ENCODE assay signal across 9 cellular contexts in genomic region chr4:4542824-4543485, GRCh38. TPM values are rescaled to one million over a fixed set of nuclear protein-coding genes. Genes with fewer than 3 reads are reported as not detected.
DNase-seq lines count a peak whose midpoint lies in the region; ATAC-seq and TF ChIP-seq lines count a peak whose summit lies in the region.
"Had no signal": no experiment of that assay in that cellular context is flagged by ENCODE, and none has a peak within 500 bp of the region (broad histone marks: within the 10 kb centered on the region; RNA-seq: fewer than 3 reads in every experiment).

No MANE protein-coding gene starts in this region.

- H3K4me3 Mint-ChIP-seq in stimulated activated memory B cell treated with anti-CD40 and anti-IgM and Interleukin-4, amounts not matched to agents 10 μg/mL and 1 μg/mL and 100 μg/mL, for 72 hours: peak overlapping the region; percentile 90

- DNase-seq in NCI-H748 (lab: John Stamatoyannopoulos, UW; ENCODE audit: unreplicated experiment): peak; percentile 6
- no peak for DNase-seq in NCI-H748 treated with DMSO at 0.1 percent for 48 hours (lab: John Stamatoyannopoulos, UW)
- DNase-seq in SJSA1 (ENCODE audit: low read depth in 1 of 2, low spot score in 2 of 2): no peak
- peak; percentile 18 to 62 for DNase-seq in foreskin fibroblast
- DNase-seq in ureter (ENCODE audit: low spot score): no peak
- DNase-seq: GF-D8 had no signal

- H3K27me3 Mint-ChIP-seq in stimulated activated memory B cell treated with anti-CD40 and anti-IgM and Interleukin-4, amounts not matched to agents 10 μg/mL and 1 μg/mL and 100 μg/mL, for 72 hours: no peaks in the 10 kb centered on the region

- H3K27ac ChIP-seq in SJSA1: no peak overlapping the region

- peaks cover 39% of the 10 kb centered on the region for H3K4me1 Mint-ChIP-seq in stimulated activated memory B cell treated with anti-CD40 and anti-IgM and Interleukin-4, amounts not matched to agents 10 μg/mL and 1 μg/mL and 100 μg/mL, for 72 hours

- H3K36me3 Mint-ChIP-seq in stimulated activated memory B cell treated with anti-CD40 and anti-IgM and Interleukin-4, amounts not matched to agents 10 μg/mL and 1 μg/mL and 100 μg/mL, for 72 hours: peaks cover 21% of the 10 kb centered on the region

- ATAC-seq in stimulated activated memory B cell treated with anti-CD40 and anti-IgM and Interleukin-4, amounts not matched to agents 10 μg/mL and 1 μg/mL and 100 μg/mL, for 72 hours: no peak
- ATAC-seq in GM21825 (IDR thresholded peaks at IDR 0.05; ENCODE audit: unreplicated experiment) (no peak), GM18519 (IDR thresholded peaks at IDR 0.05; ENCODE audit: low FRiP score, unreplicated experiment) (no peak)

- peak overlapping the region; percentile 92 for H3K27ac Mint-ChIP-seq in stimulated activated memory B cell treated with anti-CD40 and anti-IgM and Interleukin-4, amounts not matched to agents 10 μg/mL and 1 μg/mL and 100 μg/mL, for 72 hours

- H3K9me3 Mint-ChIP-seq in stimulated activated memory B cell treated with anti-CD40 and anti-IgM and Interleukin-4, amounts not matched to agents 10 μg/mL and 1 μg/mL and 100 μg/mL, for 72 hours: no peaks in the 10 kb centered on the region

- H3K9me3 ChIP-seq in SJSA1 (replicated peaks): no peaks in the 10 kb centered on the region

- peaks cover 7% of the 10 kb centered on the region for H3K36me3 ChIP-seq in SJSA1

- TF ChIP-seq CTCF in foreskin fibroblast (IDR thresholded peaks at IDR 0.05; ENCODE audit: low read depth, low read length): no peak

- H3K4me3 ChIP-seq in SJSA1 (peak overlapping the region; percentile 94), foreskin fibroblast (ENCODE audit: low read depth in 1 of 2, low read length in 2 of 2) (peak overlapping the region; percentile 86 to 99)

- peaks cover 17% of the 10 kb centered on the region for H3K4me1 ChIP-seq in SJSA1 (replicated peaks)

- no peaks in the 10 kb centered on the region for H3K27me3 ChIP-seq in SJSA1 (replicated peaks)

RNA-seq across cellular contexts. Expression of gene STX18, which starts 1.1 kb away (rescaled TPM):
- total RNA-seq in SJSA1 (2014; rRNA removed; shearing (Covaris generic)): 42.5 and 71.4 TPM in 2 replicates
- total RNA-seq in ureter: 34.6 TPM

Comparison
In these comparisons a context has a peak if more than half of its experiments do, and no peak if none do; other contexts are left out.
1. DNase-seq: peak in NCI-H748 (single experiment) and foreskin fibroblast (2 of 2); none in NCI-H748 treated with DMSO at 0.1 percent for 48 hours (single experiment), SJSA1 (0 of 2) and ureter (single experiment).